1 cellular context compared by ENCODE assay signal in genomic region chr6:31619805-31620585, GRCh38.
TF ChIP-seq lines count a peak whose summit lies in the region.

No MANE protein-coding gene starts in this region.

TF ChIP-seq in HepG2, 621 proteins besides CTCF, POLR2A, EP300 and RAD21 (continued from another document and continues in another):
- peak; percentile 97 for TF ChIP-seq TFDP2 (CRISPR knock-in tag; IDR thresholded peaks at IDR 0.05)
- no peak for TF ChIP-seq ZUFSP (CRISPR knock-in tag; IDR thresholded peaks at IDR 0.05; ENCODE audit: borderline replicate concordance)
- TF ChIP-seq ZNF776 (CRISPR knock-in tag; IDR thresholded peaks at IDR 0.05): no peak; the same call in 1 of the 2 replicates
- no peak for TF ChIP-seq THAP8 (CRISPR knock-in tag; IDR thresholded peaks at IDR 0.05; ENCODE audit: borderline replicate concordance)
- peak; percentile 53 for TF ChIP-seq SKI (IDR thresholded peaks at IDR 0.05; ENCODE audit: partially characterized antibody)
- TF ChIP-seq NPAS2 (CRISPR knock-in tag; IDR thresholded peaks at IDR 0.05; ENCODE audit: borderline replicate concordance): no peak
- no peak for TF ChIP-seq NONO (IDR thresholded peaks at IDR 0.05)
- TF ChIP-seq NONO (CRISPR knock-in tag; conservative IDR thresholded peaks at IDR 0.05): peak; percentile 73
- TF ChIP-seq ZNF512B (CRISPR knock-in tag; IDR thresholded peaks at IDR 0.05; ENCODE audit: borderline replicate concordance): no peak
- TF ChIP-seq ELK4 (CRISPR knock-in tag; IDR thresholded peaks at IDR 0.05; ENCODE audit: borderline replicate concordance): no peak
- TF ChIP-seq ZBTB10 (CRISPR knock-in tag; IDR thresholded peaks at IDR 0.05; ENCODE audit: borderline replicate concordance): no peak
- no peak for TF ChIP-seq CBX1 (IDR thresholded peaks at IDR 0.05; ENCODE audit: low read depth)
- TF ChIP-seq SMC3 (IDR thresholded peaks at IDR 0.05; ENCODE audit: low read length): no peak
- no peak for TF ChIP-seq FLYWCH1 (CRISPR knock-in tag; IDR thresholded peaks at IDR 0.05)
- TF ChIP-seq PHB2 (IDR thresholded peaks at IDR 0.05; ENCODE audit: partially characterized antibody): no peak
- TF ChIP-seq CHD4 (IDR thresholded peaks at IDR 0.05; ENCODE audit: borderline replicate concordance, low read length): no peak; the same call in 1 of the 2 replicates
- no peak for TF ChIP-seq ZNF550 (CRISPR knock-in tag; IDR thresholded peaks at IDR 0.05; ENCODE audit: borderline replicate concordance)
- peak; percentile 6; the same call in 1 of the 2 replicates for TF ChIP-seq YEATS2 (CRISPR knock-in tag; IDR thresholded peaks at IDR 0.05; ENCODE audit: borderline replicate concordance)
- TF ChIP-seq MNT (IDR thresholded peaks at IDR 0.05): peak; percentile 60
- TF ChIP-seq SRSF9 (IDR thresholded peaks at IDR 0.05; ENCODE audit: borderline replicate concordance, insufficient read depth, low read depth, low read length, poor library complexity, severe bottlenecking): no peak
- no peak; the same call in 1 of the 2 replicates for TF ChIP-seq POGZ (CRISPR knock-in tag; IDR thresholded peaks at IDR 0.05)
- peak; percentile 58 for TF ChIP-seq ASH2L (IDR thresholded peaks at IDR 0.05; ENCODE audit: insufficient read length, low read depth, low read length)
- TF ChIP-seq SMARCE1 (IDR thresholded peaks at IDR 0.05; ENCODE audit: borderline replicate concordance): no peak
- TF ChIP-seq YEATS4 (CRISPR knock-in tag; IDR thresholded peaks at IDR 0.05; ENCODE audit: borderline replicate concordance): peak; percentile 61
- no peak for TF ChIP-seq NFE2L1 (CRISPR knock-in tag; IDR thresholded peaks at IDR 0.05; ENCODE audit: borderline replicate concordance)
- peak; percentile 78 for TF ChIP-seq ZBTB43 (CRISPR knock-in tag; conservative IDR thresholded peaks at IDR 0.05)
- TF ChIP-seq ZNF121 (CRISPR knock-in tag; IDR thresholded peaks at IDR 0.05): 0 out of 2 replicates have a peak, but pooled peaks have one; percentile 21
- no peak for TF ChIP-seq ZNF839 (CRISPR knock-in tag; IDR thresholded peaks at IDR 0.05; ENCODE audit: borderline replicate concordance)
- TF ChIP-seq E2F2 (CRISPR knock-in tag; IDR thresholded peaks at IDR 0.05; ENCODE audit: borderline replicate concordance): peak; percentile 81; the same call in 1 of the 2 replicates
- no peak for TF ChIP-seq ZNF576 (CRISPR knock-in tag; IDR thresholded peaks at IDR 0.05)
- no peak for TF ChIP-seq ZNF18 (CRISPR knock-in tag; IDR thresholded peaks at IDR 0.05; ENCODE audit: insufficient replicate concordance)
- TF ChIP-seq ZNF34 (CRISPR knock-in tag; IDR thresholded peaks at IDR 0.05; ENCODE audit: borderline replicate concordance): 0 out of 2 replicates have a peak, but pooled peaks have one; percentile 61
- no peak for TF ChIP-seq ZNF10 (CRISPR knock-in tag; IDR thresholded peaks at IDR 0.05; ENCODE audit: borderline replicate concordance, low read depth)
- no peak for TF ChIP-seq ZNF432 (CRISPR knock-in tag; IDR thresholded peaks at IDR 0.05; ENCODE audit: borderline replicate concordance)
- no peak for TF ChIP-seq RBM39 (IDR thresholded peaks at IDR 0.05; ENCODE audit: low read depth, low read length, poor library complexity, severe bottlenecking)
- peak; percentile 94 for TF ChIP-seq WIZ (CRISPR knock-in tag; IDR thresholded peaks at IDR 0.05)
- TF ChIP-seq CENPBD1 (CRISPR knock-in tag; IDR thresholded peaks at IDR 0.05; ENCODE audit: borderline replicate concordance, low read depth): no peak
- TF ChIP-seq ZBTB33 (CRISPR knock-in tag; IDR thresholded peaks at IDR 0.05): peak; percentile 45; the same call in 1 of the 2 replicates
- TF ChIP-seq FOXK1 (CRISPR knock-in tag; IDR thresholded peaks at IDR 0.05; ENCODE audit: borderline replicate concordance, low read depth): no peak
- peak; percentile 77 for TF ChIP-seq ZNF773 (CRISPR knock-in tag; IDR thresholded peaks at IDR 0.05; ENCODE audit: borderline replicate concordance)
- TF ChIP-seq HIVEP1 (CRISPR knock-in tag; IDR thresholded peaks at IDR 0.05): no peak
